ENCODE assay signal across 1 cellular context in genomic region chr2:38636069-38636468, GRCh38.
TF ChIP-seq lines count a peak whose summit lies in the region.

No MANE protein-coding gene starts in this region.

TF ChIP-seq in K562, 482 proteins besides CTCF, POLR2A, EP300 and RAD21 (continued from another document):
- TF ChIP-seq CHAMP1 (IDR thresholded peaks at IDR 0.05) (0 out of 2 replicates have a peak, but pooled peaks have one; percentile 13), MTA2 (IDR thresholded peaks at IDR 0.05; ENCODE audit: low read depth) (no peak), SMARCE1 (IDR thresholded peaks at IDR 0.05) (peak; percentile 49), TEAD4 (IDR thresholded peaks at IDR 0.05; ENCODE audit: low read length) (0 out of 2 replicates have a peak, but pooled peaks have one; percentile 33), TEAD4 (CRISPR knock-in tag; IDR thresholded peaks at IDR 0.05; ENCODE audit: borderline replicate concordance) (no peak), ARID1B (IDR thresholded peaks at IDR 0.05) (peak; percentile 57; the same call in 1 of the 2 replicates), PYGO2 (tag; IDR thresholded peaks at IDR 0.05) (no peak), JUND (IDR thresholded peaks at IDR 0.05; ENCODE audit: borderline replicate concordance, low read depth, low read length) (peak; percentile 48; the same call in 1 of the 2 replicates), JUND (tag; IDR thresholded peaks at IDR 0.05; ENCODE audit: borderline replicate concordance, low read depth, low read length) (no peak), NEUROD1 (IDR thresholded peaks at IDR 0.05; ENCODE audit: borderline replicate concordance, low read depth, low read length, partially characterized antibody) (no peak), HMBOX1 (IDR thresholded peaks at IDR 0.05) (peak; percentile 41; the same call in 1 of the 2 replicates)
- TF ChIP-seq, protein P1, sequence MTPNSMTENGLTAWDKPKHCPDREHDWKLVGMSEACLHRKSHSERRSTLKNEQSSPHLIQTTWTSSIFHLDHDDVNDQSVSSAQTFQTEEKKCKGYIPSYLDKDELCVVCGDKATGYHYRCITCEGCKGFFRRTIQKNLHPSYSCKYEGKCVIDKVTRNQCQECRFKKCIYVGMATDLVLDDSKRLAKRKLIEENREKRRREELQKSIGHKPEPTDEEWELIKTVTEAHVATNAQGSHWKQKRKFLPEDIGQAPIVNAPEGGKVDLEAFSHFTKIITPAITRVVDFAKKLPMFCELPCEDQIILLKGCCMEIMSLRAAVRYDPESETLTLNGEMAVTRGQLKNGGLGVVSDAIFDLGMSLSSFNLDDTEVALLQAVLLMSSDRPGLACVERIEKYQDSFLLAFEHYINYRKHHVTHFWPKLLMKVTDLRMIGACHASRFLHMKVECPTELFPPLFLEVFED (CRISPR knock-in tag; conservative IDR thresholded peaks at IDR 0.05) = no peak
TF ChIP-seq in K562: peak in this region for 10.
